13 cellular contexts compared by ENCODE assay signal in the genomic region with DNA sequence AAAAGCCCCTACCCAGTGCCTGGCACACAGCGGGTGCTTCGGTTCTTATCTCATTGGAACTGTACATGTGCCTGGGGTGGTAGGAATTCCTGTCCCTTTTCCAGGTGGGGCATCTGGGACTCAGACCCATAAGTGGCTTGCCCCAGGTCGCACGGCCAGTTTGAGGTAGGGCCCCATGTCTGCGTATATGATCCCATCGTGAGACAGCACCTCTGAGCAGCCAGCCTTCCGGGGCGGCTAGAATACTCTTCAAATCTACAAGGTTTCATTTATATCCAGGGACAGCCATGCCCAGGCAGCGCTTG. TPM values are rescaled to one million over a fixed set of nuclear protein-coding genes. Genes with fewer than 3 reads are reported as not detected.
A peak's percentile ranks its signal among the peaks of the same experiment; 100 is the strongest.
DNase-seq lines count a peak whose midpoint lies in the region; ATAC-seq, FAIRE-seq and TF ChIP-seq lines count a peak whose summit lies in the region.
"Had no signal": no experiment of that assay in that cellular context is flagged by ENCODE, and none has a peak within 500 bp of the region (broad histone marks: within the 10 kb centered on the region; RNA-seq: fewer than 3 reads in every experiment).

No MANE protein-coding gene starts in this region.

- no peak overlapping the region for H3K4me3 ChIP-seq in A673 (ENCODE audit: low read depth, low read length, poor library complexity, severe bottlenecking)
- no peak overlapping the region for H3K4me3 ChIP-seq in endodermal cell (ENCODE audit: low read length)
- H3K4me3 ChIP-seq in naive thymus-derived CD4-positive, alpha-beta T cell (ENCODE audit: low read length) = no peak overlapping the region
- H3K4me3 ChIP-seq: cardiac muscle cell had no signal

- intact Hi-C loops in A673 (cut with micrococcal nuclease; ENCODE audit: unreplicated experiment) = no loop called here
- intact Hi-C loops in naive thymus-derived CD4-positive, alpha-beta T cell (cut with micrococcal nuclease) = loop anchor here in 1 of 2 donors (2.0 to 5.0 kb wide), 3 partner anchors 90 to 520 kb away; partner anchors contain the start of gene CCND1

- H3K36me3 ChIP-seq in A673 (ENCODE audit: insufficient read depth, low read length, poor library complexity, severe bottlenecking) (no peaks in the 10 kb centered on the region), endodermal cell (ENCODE audit: control insufficient read depth, insufficient read depth, low read length) (no peaks in the 10 kb centered on the region)
- H3K36me3 ChIP-seq in naive thymus-derived CD4-positive, alpha-beta T cell (ENCODE audit: control insufficient read depth in 2 of 3, insufficient read depth in 3 of 3, low read length in 3 of 3) = no peaks in the 10 kb centered on the region
- H3K36me3 ChIP-seq: cardiac muscle cell had no signal

- H3K9me3 ChIP-seq in A673 (ENCODE audit: low read depth, low read length, poor library complexity, severe bottlenecking) (no peaks in the 10 kb centered on the region), endodermal cell (ENCODE audit: control insufficient read depth, low read length) (peaks cover 8% of the 10 kb centered on the region)
- H3K9me3 ChIP-seq in naive thymus-derived CD4-positive, alpha-beta T cell (ENCODE audit: control insufficient read depth in 2 of 3, low read length in 3 of 3) = no peaks in the 10 kb centered on the region

- no peak overlapping the region for H3K9ac ChIP-seq in endodermal cell (ENCODE audit: extremely low read depth, low read length, poor library complexity, severe bottlenecking)

- BruUV-seq in A673 (replicated peaks; lab: Mats Ljungman, UMichigan) = no TSS peak

- 75 to 77% methylated on average over 9 of the region's 9 CpGs for WGBS in endodermal cell (ENCODE audit: insufficient coverage in 1 of 2, insufficient read length in 1 of 2), 2 experiments

- peak overlapping the region; percentile 91 for H3K27ac Mint-ChIP-seq in endodermal cell
- H3K27ac Mint-ChIP-seq in naive thymus-derived CD4-positive, alpha-beta T cell = peak overlapping the region; percentile 80 to 94 (median 88)

- no peaks in the 10 kb centered on the region for H3K27me3 Mint-ChIP-seq in endodermal cell (ENCODE audit: insufficient read depth)
- H3K27me3 Mint-ChIP-seq in naive thymus-derived CD4-positive, alpha-beta T cell = no peaks in the 10 kb centered on the region

- H3K27me3 ChIP-seq in A673 (replicated peaks; ENCODE audit: insufficient read depth, low read depth, low read length, poor library complexity) = no peaks in the 10 kb centered on the region
- H3K27me3 ChIP-seq in endodermal cell (ENCODE audit: control insufficient read depth, insufficient read depth, low read length, poor library complexity, severe bottlenecking) = no peaks in the 10 kb centered on the region
- no peaks in the 10 kb centered on the region for H3K27me3 ChIP-seq in naive thymus-derived CD4-positive, alpha-beta T cell (ENCODE audit: control insufficient read depth in 2 of 2, insufficient read depth in 2 of 2, low read length in 2 of 2)
- H3K27me3 ChIP-seq: cardiac muscle cell had no signal

- ATAC-seq in naive thymus-derived CD4-positive, alpha-beta T cell = no peak
- ATAC-seq in HG03280 (IDR thresholded peaks at IDR 0.05; ENCODE audit: unreplicated experiment) = no peak

- peak overlapping the region; percentile 44 for H3K4me3 Mint-ChIP-seq in endodermal cell
- H3K4me3 Mint-ChIP-seq in naive thymus-derived CD4-positive, alpha-beta T cell = peak overlapping the region in 8 of 10 donors; percentile 57 to 86 (median 80)

- POLR2A ChIA-PET in A673 (lab: Charles Lee; ENCODE audit: low non-redundant PET) = no interaction called here
- POLR2A ChIA-PET in naive thymus-derived CD4-positive, alpha-beta T cell (lab: Charles Lee) = no interaction called here

- H3K36me3 Mint-ChIP-seq in endodermal cell (ENCODE audit: low read depth) = no peaks in the 10 kb centered on the region
- H3K36me3 Mint-ChIP-seq in naive thymus-derived CD4-positive, alpha-beta T cell = peaks cover 0 to 6% (median 0%) of the 10 kb centered on the region in 5 donors

- peak overlapping the region; percentile 54 for H3K27ac ChIP-seq in A673 (ENCODE audit: low read depth, low read length, poor library complexity, severe bottlenecking)
- no peak overlapping the region for H3K27ac ChIP-seq in endodermal cell (ENCODE audit: low read depth, low read length)
- H3K27ac ChIP-seq in naive thymus-derived CD4-positive, alpha-beta T cell (ENCODE audit: low read depth, low read length) = peak overlapping the region; percentile 76
- H3K27ac ChIP-seq: cardiac muscle cell had no signal

- DNase-seq in A673 (ENCODE audit: low spot score) = no peak
- no peak for DNase-seq in HTR-8/SVneo (ENCODE audit: insufficient read length, low spot score)
- no peak for DNase-seq in endodermal cell
- no peak for DNase-seq in naive thymus-derived CD4-positive, alpha-beta T cell
- DNase-seq in retina = no peak
- no peak for DNase-seq in NCI-H1436 treated with DMSO at 0.1 percent for 48 hours (lab: John Stamatoyannopoulos, UW)
- DNase-seq in DMS79 (lab: John Stamatoyannopoulos, UW) = no peak
- DNase-seq: KBM-7, NCI-H2081 treated with DMSO at 0.1 percent for 48 hours had no signal

- CTCF ChIA-PET in A673 (lab: Charles Lee) = no interaction called here
- CTCF ChIA-PET in naive thymus-derived CD4-positive, alpha-beta T cell (lab: Charles Lee) = no interaction called here

- H3K4me1 Mint-ChIP-seq in endodermal cell = peaks cover 15% of the 10 kb centered on the region
- peaks cover 24 to 57% (median 40%) of the 10 kb centered on the region in 7 donors for H3K4me1 Mint-ChIP-seq in naive thymus-derived CD4-positive, alpha-beta T cell

- H3K4me1 ChIP-seq in A673 (ENCODE audit: insufficient read depth, low read length, poor library complexity, severe bottlenecking) = peaks cover 20% of the 10 kb centered on the region
- H3K4me1 ChIP-seq in endodermal cell (ENCODE audit: control insufficient read depth, insufficient read depth, low read length) = peaks cover 5% of the 10 kb centered on the region
- H3K4me1 ChIP-seq in naive thymus-derived CD4-positive, alpha-beta T cell (ENCODE audit: control insufficient read depth in 2 of 2, insufficient read depth in 2 of 2, low read length in 2 of 2) = peaks cover 4 to 42% of the 10 kb centered on the region in 2 donors

- H3K9me3 Mint-ChIP-seq in endodermal cell = peaks cover 8% of the 10 kb centered on the region
- peaks cover 0 to 7% (median 0%) of the 10 kb centered on the region in 11 donors for H3K9me3 Mint-ChIP-seq in naive thymus-derived CD4-positive, alpha-beta T cell

- TF ChIP-seq CTCF in A673 (conservative IDR thresholded peaks at IDR 0.05; ENCODE audit: low read depth, low read length) = no peak
- no peak for TF ChIP-seq CTCF in endodermal cell (conservative IDR thresholded peaks at IDR 0.05)

- peak; percentile 4 for FAIRE-seq in HTR-8/SVneo (lab: Jason Lieb, UNC)
- FAIRE-seq: TTC549 had no signal

RNA-seq across cellular contexts. Expression of gene SMIM38, which starts 33.4 kb away (rescaled TPM):
- total RNA-seq in A673 (2021) = 0.59 and 0.88 TPM in 2 replicates
- total RNA-seq in endodermal cell = under 1 TPM; 0.20 to 0.64 TPM
- polyA plus RNA-seq in endodermal cell (2013, experiment 1 of 2) = 0.18 TPM
- not detected for polyA plus RNA-seq in endodermal cell (2013, experiment 2 of 2)
- under 1 TPM; 0.13 to 0.73 (median 0.70) TPM for total RNA-seq in naive thymus-derived CD4-positive, alpha-beta T cell
- not detected for polyA plus RNA-seq in naive thymus-derived CD4-positive, alpha-beta T cell
- total RNA-seq: kidney epithelial cell had no signal
